In genomic region chr5:36537729-36538128, GRCh38 we compare ENCODE assay signal across 1 cellular context.
TF ChIP-seq lines count a peak whose summit lies in the region.

No MANE protein-coding gene starts in this region.

TF ChIP-seq in GM23338, 12 proteins besides CTCF, POLR2A, EP300 and RAD21 (continued from another document):
- TF ChIP-seq, protein P1, sequence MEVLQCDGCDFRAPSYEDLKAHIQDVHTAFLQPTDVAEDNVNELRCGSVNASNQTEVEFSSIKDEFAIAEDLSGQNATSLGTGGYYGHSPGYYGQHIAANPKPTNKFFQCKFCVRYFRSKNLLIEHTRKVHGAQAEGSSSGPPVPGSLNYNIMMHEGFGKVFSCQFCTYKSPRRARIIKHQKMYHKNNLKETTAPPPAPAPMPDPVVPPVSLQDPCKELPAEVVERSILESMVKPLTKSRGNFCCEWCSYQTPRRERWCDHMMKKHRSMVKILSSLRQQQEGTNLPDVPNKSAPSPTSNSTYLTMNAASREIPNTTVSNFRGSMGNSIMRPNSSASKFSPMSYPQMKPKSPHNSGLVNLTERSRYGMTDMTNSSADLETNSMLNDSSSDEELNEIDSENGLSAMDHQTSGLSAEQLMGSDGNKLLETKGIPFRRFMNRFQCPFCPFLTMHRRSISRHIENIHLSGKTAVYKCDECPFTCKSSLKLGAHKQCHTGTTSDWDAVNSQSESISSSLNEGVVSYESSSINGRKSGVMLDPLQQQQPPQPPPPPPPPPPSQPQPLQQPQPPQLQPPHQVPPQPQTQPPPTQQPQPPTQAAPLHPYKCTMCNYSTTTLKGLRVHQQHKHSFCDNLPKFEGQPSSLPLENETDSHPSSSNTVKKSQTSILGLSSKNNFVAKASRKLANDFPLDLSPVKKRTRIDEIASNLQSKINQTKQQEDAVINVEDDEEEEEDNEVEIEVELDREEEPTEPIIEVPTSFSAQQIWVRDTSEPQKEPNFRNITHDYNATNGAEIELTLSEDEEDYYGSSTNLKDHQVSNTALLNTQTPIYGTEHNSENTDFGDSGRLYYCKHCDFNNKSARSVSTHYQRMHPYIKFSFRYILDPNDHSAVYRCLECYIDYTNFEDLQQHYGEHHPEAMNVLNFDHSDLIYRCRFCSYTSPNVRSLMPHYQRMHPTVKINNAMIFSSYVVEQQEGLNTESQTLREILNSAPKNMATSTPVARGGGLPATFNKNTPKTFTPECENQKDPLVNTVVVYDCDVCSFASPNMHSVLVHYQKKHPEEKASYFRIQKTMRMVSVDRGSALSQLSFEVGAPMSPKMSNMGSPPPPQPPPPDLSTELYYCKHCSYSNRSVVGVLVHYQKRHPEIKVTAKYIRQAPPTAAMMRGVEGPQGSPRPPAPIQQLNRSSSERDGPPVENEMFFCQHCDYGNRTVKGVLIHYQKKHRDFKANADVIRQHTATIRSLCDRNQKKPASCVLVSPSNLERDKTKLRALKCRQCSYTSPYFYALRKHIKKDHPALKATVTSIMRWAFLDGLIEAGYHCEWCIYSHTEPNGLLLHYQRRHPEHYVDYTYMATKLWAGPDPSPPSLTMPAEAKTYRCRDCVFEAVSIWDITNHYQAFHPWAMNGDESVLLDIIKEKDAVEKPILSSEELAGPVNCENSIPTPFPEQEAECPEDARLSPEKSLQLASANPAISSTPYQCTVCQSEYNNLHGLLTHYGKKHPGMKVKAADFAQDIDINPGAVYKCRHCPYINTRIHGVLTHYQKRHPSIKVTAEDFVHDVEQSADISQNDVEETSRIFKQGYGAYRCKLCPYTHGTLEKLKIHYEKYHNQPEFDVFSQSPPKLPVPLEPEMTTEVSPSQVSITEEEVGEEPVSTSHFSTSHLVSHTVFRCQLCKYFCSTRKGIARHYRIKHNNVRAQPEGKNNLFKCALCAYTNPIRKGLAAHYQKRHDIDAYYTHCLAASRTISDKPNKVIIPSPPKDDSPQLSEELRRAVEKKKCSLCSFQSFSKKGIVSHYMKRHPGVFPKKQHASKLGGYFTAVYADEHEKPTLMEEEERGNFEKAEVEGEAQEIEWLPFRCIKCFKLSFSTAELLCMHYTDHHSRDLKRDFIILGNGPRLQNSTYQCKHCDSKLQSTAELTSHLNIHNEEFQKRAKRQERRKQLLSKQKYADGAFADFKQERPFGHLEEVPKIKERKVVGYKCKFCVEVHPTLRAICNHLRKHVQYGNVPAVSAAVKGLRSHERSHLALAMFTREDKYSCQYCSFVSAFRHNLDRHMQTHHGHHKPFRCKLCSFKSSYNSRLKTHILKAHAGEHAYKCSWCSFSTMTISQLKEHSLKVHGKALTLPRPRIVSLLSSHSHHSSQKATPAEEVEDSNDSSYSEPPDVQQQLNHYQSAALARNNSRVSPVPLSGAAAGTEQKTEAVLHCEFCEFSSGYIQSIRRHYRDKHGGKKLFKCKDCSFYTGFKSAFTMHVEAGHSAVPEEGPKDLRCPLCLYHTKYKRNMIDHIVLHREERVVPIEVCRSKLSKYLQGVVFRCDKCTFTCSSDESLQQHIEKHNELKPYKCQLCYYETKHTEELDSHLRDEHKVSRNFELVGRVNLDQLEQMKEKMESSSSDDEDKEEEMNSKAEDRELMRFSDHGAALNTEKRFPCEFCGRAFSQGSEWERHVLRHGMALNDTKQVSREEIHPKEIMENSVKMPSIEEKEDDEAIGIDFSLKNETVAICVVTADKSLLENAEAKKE (CRISPR knock-in tag; IDR thresholded peaks at IDR 0.05): no peak
- no peak for TF ChIP-seq CREB1 (CRISPR knock-in tag; IDR thresholded peaks at IDR 0.05; ENCODE audit: low read depth)
- TF ChIP-seq EZH2 (IDR thresholded peaks at IDR 0.05; ENCODE audit: low read depth, unreplicated experiment): no peak
TF ChIP-seq in GM23338: peak in this region for 0.
